1 cellular context compared by ENCODE assay signal in the genomic region with DNA sequence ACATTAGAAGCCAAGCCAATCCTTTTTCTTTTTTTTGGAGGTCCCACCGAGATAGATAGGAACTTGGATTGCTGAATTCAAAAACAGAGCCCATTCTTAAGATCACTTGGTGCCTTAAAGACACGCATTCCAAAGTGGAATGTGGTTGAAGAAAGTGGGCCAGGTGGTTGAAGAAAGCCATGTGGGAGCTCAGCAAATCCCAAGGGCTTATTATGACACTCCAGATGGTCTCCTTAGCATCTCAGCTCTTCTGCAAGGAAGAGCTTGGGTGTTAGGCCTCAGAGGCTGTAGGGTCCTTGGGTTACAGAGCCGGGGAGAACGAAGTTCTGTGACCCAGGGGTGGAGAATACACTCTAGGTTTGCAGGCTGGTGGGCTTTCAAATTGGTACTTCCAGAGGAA.
TF ChIP-seq lines count a peak whose summit lies in the region.

No MANE protein-coding gene starts in this region.

TF ChIP-seq in liver, 16 proteins besides CTCF, POLR2A, EP300 and RAD21:
- TF ChIP-seq JUND (IDR thresholded peaks at IDR 0.05), result no peak
- TF ChIP-seq NR2F2 (IDR thresholded peaks at IDR 0.05), result no peak
